8 cellular contexts compared by ENCODE assay signal in the genomic region with DNA sequence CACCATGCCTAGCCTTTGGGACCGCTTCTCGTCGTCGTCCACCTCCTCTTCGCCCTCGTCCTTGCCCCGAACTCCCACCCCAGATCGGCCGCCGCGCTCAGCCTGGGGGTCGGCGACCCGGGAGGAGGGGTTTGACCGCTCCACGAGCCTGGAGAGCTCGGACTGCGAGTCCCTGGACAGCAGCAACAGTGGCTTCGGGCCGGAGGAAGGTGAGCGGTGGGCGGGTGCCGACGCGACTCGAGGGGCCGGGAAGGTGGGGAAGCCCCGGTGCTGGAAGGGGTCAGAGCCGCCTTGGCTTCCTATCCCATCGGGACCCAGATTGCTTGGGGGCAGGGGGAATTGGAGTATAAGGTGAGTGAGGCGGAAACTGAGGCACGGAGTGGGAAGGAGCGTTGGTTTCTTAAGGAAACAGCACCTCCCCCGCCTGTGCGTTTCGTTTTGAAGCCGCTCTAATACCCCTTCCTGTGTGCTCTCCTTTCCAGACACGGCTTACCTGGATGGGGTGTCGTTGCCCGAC. TPM values are rescaled to one million over a fixed set of nuclear protein-coding genes. Genes with fewer than 3 reads are reported as not detected.
A peak's percentile ranks its signal among the peaks of the same experiment; 100 is the strongest.
DNase-seq lines count a peak whose midpoint lies in the region; ATAC-seq, FAIRE-seq and TF ChIP-seq lines count a peak whose summit lies in the region.

No MANE protein-coding gene starts in this region.

- FAIRE-seq in urothelium cell line (lab: Jason Lieb, UNC), result no peak

- H3K27me3 ChIP-seq in BJ (ENCODE audit: control insufficient read depth, insufficient read depth, low read length), result no peaks in the 10 kb centered on the region
- peaks cover 8% of the 10 kb centered on the region; the same call in 1 of the 2 replicates for H3K27me3 ChIP-seq in iPS-20b (ENCODE audit: insufficient read depth, low read length)

- no peak overlapping the region for H3K27ac ChIP-seq in iPS-20b (ENCODE audit: low read length)

- H3K4me1 Mint-ChIP-seq in activated naive CD8-positive, alpha-beta T cell treated with anti-CD3 and anti-CD28 coated beads, Interleukin-2, amount 10 ng/mL, durations not matched to agents 7 days and 5 days, result peaks cover 48% of the 10 kb centered on the region

- TF ChIP-seq CTCF in BJ (IDR thresholded peaks at IDR 0.05; ENCODE audit: insufficient read depth, low read depth, low read length) (no peak), HFF-Myc (IDR thresholded peaks at IDR 0.05; ENCODE audit: low read depth, low read length, missing control alignments) (no peak)

- H3K4me3 ChIP-seq in BJ (ENCODE audit: low read depth, low read length) (peak overlapping the region; percentile 89), HFF-Myc (replicated peaks; ENCODE audit: low read depth, low read length) (peak overlapping the region; percentile 97), iPS-20b (ENCODE audit: low read length) (peak overlapping the region; percentile 97)

- no peaks in the 10 kb centered on the region for H3K9me3 ChIP-seq in iPS-20b (ENCODE audit: insufficient read depth, low read depth, low read length)

- no peaks in the 10 kb centered on the region for H3K9me3 Mint-ChIP-seq in activated naive CD8-positive, alpha-beta T cell treated with anti-CD3 and anti-CD28 coated beads, Interleukin-2, amount 10 ng/mL, durations not matched to agents 7 days and 5 days

- POLR2A ChIA-PET in BJ (lab: Charles Lee), result interaction anchor here (0.6 to 2.9 kb wide), 5 partner anchors 15 to 603 kb away, joined by 3 to 13 read pairs (median 9); no protein-coding TSS in a partner anchor
- POLR2A ChIA-PET in activated naive CD8-positive, alpha-beta T cell treated with anti-CD3 and anti-CD28 coated beads, Interleukin-2, amount 10 ng/mL, durations not matched to agents 7 days and 5 days (lab: Charles Lee), result interaction anchor here (1.0 to 53.3 kb wide), 16 partner anchors 10 to 973 kb away, joined by 3 to 1812 read pairs (median 10); partner anchors contain the start of genes ANAPC16, ASCC1, DNAJC9 and SPOCK2

- H3K27me3 Mint-ChIP-seq in activated naive CD8-positive, alpha-beta T cell treated with anti-CD3 and anti-CD28 coated beads, Interleukin-2, amount 10 ng/mL, durations not matched to agents 7 days and 5 days, result no peaks in the 10 kb centered on the region

- peak; percentile 8 for ATAC-seq in activated naive CD8-positive, alpha-beta T cell treated with anti-CD3 and anti-CD28 coated beads, Interleukin-2, amount 10 ng/mL, durations not matched to agents 7 days and 5 days (ENCODE audit: low read depth)
- ATAC-seq in HG02610 (IDR thresholded peaks at IDR 0.05; ENCODE audit: unreplicated experiment), result no peak
- no peak for ATAC-seq in HG02678 (IDR thresholded peaks at IDR 0.05; ENCODE audit: unreplicated experiment)

- CTCF ChIA-PET in BJ (lab: Yijun Ruan, JAX), result interaction anchor here (0.6 to 3.2 kb wide), 25 partner anchors 9 to 278 kb away, joined by 3 to 15 read pairs (median 6); partner anchors contain the start of genes ANAPC16 and ASCC1

- DNase-seq in BJ (ENCODE audit: low read depth) (no peak), HFF-Myc (ENCODE audit: extremely low read depth, low read depth) (no peak), urothelium cell line (ENCODE audit: low spot score) (no peak)
- DNase-seq in activated naive CD8-positive, alpha-beta T cell treated with anti-CD3 and anti-CD28 coated beads, Interleukin-2, amount 10 ng/mL, durations not matched to agents 7 days and 5 days, result no peak
- DNase-seq in stimulated activated naive CD4-positive, alpha-beta T cell treated with Interleukin-2 at 50 U/mL for 16 hours (lab: John Stamatoyannopoulos, UW), result peak; percentile 70

- peaks cover 32% of the 10 kb centered on the region for H3K36me3 Mint-ChIP-seq in activated naive CD8-positive, alpha-beta T cell treated with anti-CD3 and anti-CD28 coated beads, Interleukin-2, amount 10 ng/mL, durations not matched to agents 7 days and 5 days

- H3K9ac ChIP-seq in iPS-20b (ENCODE audit: low read depth, low read length), result peak overlapping the region; percentile 89; the same call in 1 of the 2 replicates

- peak overlapping the region; percentile 93 for H3K4me3 Mint-ChIP-seq in activated naive CD8-positive, alpha-beta T cell treated with anti-CD3 and anti-CD28 coated beads, Interleukin-2, amount 10 ng/mL, durations not matched to agents 7 days and 5 days

- H3K4me1 ChIP-seq in iPS-20b (ENCODE audit: insufficient read depth, low read length), result peaks cover 16% of the 10 kb centered on the region

- H3K36me3 ChIP-seq in BJ (ENCODE audit: control insufficient read depth, insufficient read depth, low read length) (peaks cover 16% of the 10 kb centered on the region), iPS-20b (ENCODE audit: insufficient read depth, low read depth, low read length) (peaks cover 14% of the 10 kb centered on the region)

- peak overlapping the region; percentile 93 for H3K27ac Mint-ChIP-seq in activated naive CD8-positive, alpha-beta T cell treated with anti-CD3 and anti-CD28 coated beads, Interleukin-2, amount 10 ng/mL, durations not matched to agents 7 days and 5 days

RNA-seq across cellular contexts. Expression of gene DDIT4, which starts 0.5 kb away (rescaled TPM):
- polyA plus RNA-seq in BJ (2011; rRNA removed), result 152 and 174 TPM in 2 replicates
- polyA minus RNA-seq in BJ (2011; rRNA and poly(A)+ RNA removed), result 160 and 201 TPM in 2 replicates
- total RNA-seq in activated naive CD8-positive, alpha-beta T cell treated with anti-CD3 and anti-CD28 coated beads, Interleukin-2, amount 10 ng/mL, durations not matched to agents 7 days and 5 days, result 100 to 1,000 TPM; 150 to 159 TPM

RNA-seq across cellular contexts. Expression of gene ASCC1, which starts 58.2 kb away (rescaled TPM):
- polyA plus RNA-seq in BJ (2011; rRNA removed), result 18.5 and 36.3 TPM in 2 replicates
- polyA minus RNA-seq in BJ (2011; rRNA and poly(A)+ RNA removed), result 11.9 and 16.5 TPM in 2 replicates
- 10 to 100 TPM; 28.5 to 34.4 TPM for total RNA-seq in activated naive CD8-positive, alpha-beta T cell treated with anti-CD3 and anti-CD28 coated beads, Interleukin-2, amount 10 ng/mL, durations not matched to agents 7 days and 5 days

RNA-seq across cellular contexts. Expression of gene ANAPC16, which starts 58.5 kb away (rescaled TPM):
- polyA plus RNA-seq in BJ (2011; rRNA removed), result 49.8 and 58.0 TPM in 2 replicates
- polyA minus RNA-seq in BJ (2011; rRNA and poly(A)+ RNA removed), result 11.7 and 13.8 TPM in 2 replicates
- 10 to 100 TPM; 89.2 to 89.8 TPM for total RNA-seq in activated naive CD8-positive, alpha-beta T cell treated with anti-CD3 and anti-CD28 coated beads, Interleukin-2, amount 10 ng/mL, durations not matched to agents 7 days and 5 days
